In genomic region chr16:47143677-47144558, GRCh38 we compare ENCODE assay signal across 1 cellular context.
TF ChIP-seq lines count a peak whose summit lies in the region.

Gene NETO2, minus strand, starts transcription at chr16:47143945. Its CDS starts 333 bp downstream, at chr16:47143612.

TF ChIP-seq in HCT116, 20 proteins besides CTCF, POLR2A, EP300 and RAD21 (continued from another document):
- TF ChIP-seq POLR2AphosphoS5 (IDR thresholded peaks at IDR 0.05; ENCODE audit: low read depth, low read length) (no peak), ZFX (IDR thresholded peaks at IDR 0.05) (no peak), MAX (IDR thresholded peaks at IDR 0.05) (no peak; the same call in 1 of the 2 replicates), FOSL1 (IDR thresholded peaks at IDR 0.05; ENCODE audit: low read depth) (no peak), JUND (IDR thresholded peaks at IDR 0.05) (no peak), ZBTB33 (IDR thresholded peaks at IDR 0.05; ENCODE audit: extremely low read depth, insufficient replicate concordance, low read length) (no peak), EZH2phosphoT487 (IDR thresholded peaks at IDR 0.05; ENCODE audit: borderline replicate concordance) (no peak), ELF1 (IDR thresholded peaks at IDR 0.05; ENCODE audit: borderline replicate concordance, low read depth) (no peak), YY1 (IDR thresholded peaks at IDR 0.05; ENCODE audit: extremely low read depth, insufficient replicate concordance, low read depth, low read length) (no peak), ZNF274 (IDR thresholded peaks at IDR 0.05; ENCODE audit: low read depth, low read length) (no peak), SP1 (IDR thresholded peaks at IDR 0.05; ENCODE audit: low read depth) (no peak), ATF3 (IDR thresholded peaks at IDR 0.05) (no peak), CEBPB (IDR thresholded peaks at IDR 0.05; ENCODE audit: low read depth) (no peak), CBX3 (IDR thresholded peaks at IDR 0.05; ENCODE audit: low read depth) (no peak)
